ENCODE assay signal across 1 cellular context in the genomic region with DNA sequence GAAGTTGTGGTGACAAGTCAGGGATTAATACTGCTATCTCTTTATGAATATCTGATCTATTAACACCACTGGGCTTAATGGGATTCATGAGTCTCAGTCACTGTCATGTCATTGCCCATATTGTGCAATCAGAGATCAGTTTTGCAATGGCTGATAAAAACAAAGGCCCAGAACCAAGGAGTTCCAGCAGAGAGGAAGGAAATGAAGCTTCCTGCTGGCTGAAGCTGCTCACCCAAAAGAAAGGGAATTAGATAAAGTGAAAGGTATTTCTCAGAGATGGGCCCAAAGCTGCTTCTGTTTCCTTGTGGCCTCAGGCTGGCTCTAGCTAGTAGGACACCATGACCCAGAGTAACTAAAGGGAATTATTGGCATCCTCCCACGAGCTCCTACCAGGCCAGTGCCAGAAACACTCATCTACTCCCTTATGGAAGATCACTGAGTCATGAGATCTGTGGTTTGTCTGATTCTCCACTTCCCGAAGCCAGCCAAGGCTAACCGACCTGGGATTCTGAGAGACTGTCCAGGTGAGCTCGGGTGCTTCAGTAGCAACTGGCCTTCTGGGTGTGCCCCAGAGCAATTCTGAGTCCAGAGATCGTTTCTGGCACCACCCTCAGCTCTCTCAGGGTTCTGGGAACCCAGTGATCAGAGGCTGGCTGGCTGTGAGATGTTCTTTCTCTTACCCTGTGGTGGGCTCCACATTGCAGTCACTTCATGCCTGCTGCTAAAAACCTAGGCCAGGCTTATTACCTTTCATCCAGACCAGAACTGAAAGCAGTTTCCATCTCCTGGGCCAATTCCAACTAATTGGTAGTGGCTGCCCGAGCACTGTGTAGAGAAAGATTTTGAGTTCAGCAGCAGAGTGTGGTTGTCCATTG.
TF ChIP-seq lines count a peak whose summit lies in the region.

No MANE protein-coding gene starts in this region.

TF ChIP-seq in K562, 482 proteins besides CTCF, POLR2A, EP300 and RAD21 (continued from another document):
- TF ChIP-seq, protein P1, sequence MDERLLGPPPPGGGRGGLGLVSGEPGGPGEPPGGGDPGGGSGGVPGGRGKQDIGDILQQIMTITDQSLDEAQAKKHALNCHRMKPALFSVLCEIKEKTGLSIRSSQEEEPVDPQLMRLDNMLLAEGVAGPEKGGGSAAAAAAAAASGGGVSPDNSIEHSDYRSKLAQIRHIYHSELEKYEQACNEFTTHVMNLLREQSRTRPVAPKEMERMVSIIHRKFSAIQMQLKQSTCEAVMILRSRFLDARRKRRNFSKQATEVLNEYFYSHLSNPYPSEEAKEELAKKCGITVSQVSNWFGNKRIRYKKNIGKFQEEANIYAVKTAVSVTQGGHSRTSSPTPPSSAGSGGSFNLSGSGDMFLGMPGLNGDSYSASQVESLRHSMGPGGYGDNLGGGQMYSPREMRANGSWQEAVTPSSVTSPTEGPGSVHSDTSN (CRISPR knock-in tag; IDR thresholded peaks at IDR 0.05; ENCODE audit: low read depth): no peak
- TF ChIP-seq, protein P1 (tag; conservative IDR thresholded peaks at IDR 0.05; ENCODE audit: low read depth): peak; percentile 33; the same call in 1 of the 2 replicates
- TF ChIP-seq WHSC1 (IDR thresholded peaks at IDR 0.05; ENCODE audit: low read length) (no peak), SAFB2 (IDR thresholded peaks at IDR 0.05; ENCODE audit: borderline replicate concordance, low read depth, low read length, severe bottlenecking) (no peak), C11orf30 (IDR thresholded peaks at IDR 0.05; ENCODE audit: low read depth) (peak; percentile 10; the same call in 1 of the 2 replicates), ZNF324 (CRISPR knock-in tag; IDR thresholded peaks at IDR 0.05) (no peak), MAFF (IDR thresholded peaks at IDR 0.05; ENCODE audit: low read length) (no peak), TBP (optimal IDR thresholded peaks at IDR 0.05; ENCODE audit: low read depth, low read length) (no peak), PURB (CRISPR knock-in tag; IDR thresholded peaks at IDR 0.05; ENCODE audit: low read depth) (no peak), CC2D1A (IDR thresholded peaks at IDR 0.05) (no peak), ARID1B (IDR thresholded peaks at IDR 0.05) (peak; percentile 14; the same call in 1 of the 2 replicates), ARNT (IDR thresholded peaks at IDR 0.05) (no peak), CEBPB (tag; IDR thresholded peaks at IDR 0.05) (peak; percentile 99), ZNF551 (CRISPR knock-in tag; IDR thresholded peaks at IDR 0.05) (no peak), ZNF445 (CRISPR knock-in tag; IDR thresholded peaks at IDR 0.05; ENCODE audit: low read depth) (no peak), DNMT1 (IDR thresholded peaks at IDR 0.05) (no peak), TOE1 (IDR thresholded peaks at IDR 0.05; ENCODE audit: borderline replicate concordance) (no peak), TOE1 (CRISPR knock-in tag; IDR thresholded peaks at IDR 0.05; ENCODE audit: borderline replicate concordance, low read depth) (no peak), BCOR (IDR thresholded peaks at IDR 0.05) (no peak), ZNF316 (IDR thresholded peaks at IDR 0.05) (0 out of 2 replicates have a peak, but pooled peaks have one; percentile 3), GABPA (tag; conservative IDR thresholded peaks at IDR 0.05; ENCODE audit: low read depth) (peak; percentile 37; the same call in 1 of the 2 replicates), ZNF586 (CRISPR knock-in tag; conservative IDR thresholded peaks at IDR 0.05) (no peak), MTA2 (IDR thresholded peaks at IDR 0.05; ENCODE audit: low read depth) (no peak), PPARD (CRISPR knock-in tag; IDR thresholded peaks at IDR 0.05) (no peak)
- TF ChIP-seq, protein P2, sequence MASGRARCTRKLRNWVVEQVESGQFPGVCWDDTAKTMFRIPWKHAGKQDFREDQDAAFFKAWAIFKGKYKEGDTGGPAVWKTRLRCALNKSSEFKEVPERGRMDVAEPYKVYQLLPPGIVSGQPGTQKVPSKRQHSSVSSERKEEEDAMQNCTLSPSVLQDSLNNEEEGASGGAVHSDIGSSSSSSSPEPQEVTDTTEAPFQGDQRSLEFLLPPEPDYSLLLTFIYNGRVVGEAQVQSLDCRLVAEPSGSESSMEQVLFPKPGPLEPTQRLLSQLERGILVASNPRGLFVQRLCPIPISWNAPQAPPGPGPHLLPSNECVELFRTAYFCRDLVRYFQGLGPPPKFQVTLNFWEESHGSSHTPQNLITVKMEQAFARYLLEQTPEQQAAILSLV (tag; IDR thresholded peaks at IDR 0.05): peak; percentile 71
- TF ChIP-seq, protein P3, sequence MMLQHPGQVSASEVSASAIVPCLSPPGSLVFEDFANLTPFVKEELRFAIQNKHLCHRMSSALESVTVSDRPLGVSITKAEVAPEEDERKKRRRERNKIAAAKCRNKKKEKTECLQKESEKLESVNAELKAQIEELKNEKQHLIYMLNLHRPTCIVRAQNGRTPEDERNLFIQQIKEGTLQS (IDR thresholded peaks at IDR 0.05): peak; percentile 32; the same call in 1 of the 2 replicates
- TF ChIP-seq, protein P3 (CRISPR knock-in tag; conservative IDR thresholded peaks at IDR 0.05): no peak
- TF ChIP-seq, protein P4, sequence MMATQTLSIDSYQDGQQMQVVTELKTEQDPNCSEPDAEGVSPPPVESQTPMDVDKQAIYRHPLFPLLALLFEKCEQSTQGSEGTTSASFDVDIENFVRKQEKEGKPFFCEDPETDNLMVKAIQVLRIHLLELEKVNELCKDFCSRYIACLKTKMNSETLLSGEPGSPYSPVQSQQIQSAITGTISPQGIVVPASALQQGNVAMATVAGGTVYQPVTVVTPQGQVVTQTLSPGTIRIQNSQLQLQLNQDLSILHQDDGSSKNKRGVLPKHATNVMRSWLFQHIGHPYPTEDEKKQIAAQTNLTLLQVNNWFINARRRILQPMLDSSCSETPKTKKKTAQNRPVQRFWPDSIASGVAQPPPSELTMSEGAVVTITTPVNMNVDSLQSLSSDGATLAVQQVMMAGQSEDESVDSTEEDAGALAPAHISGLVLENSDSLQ (IDR thresholded peaks at IDR 0.05): 0 out of 2 replicates have a peak, but pooled peaks have one; percentile 30
- TF ChIP-seq, protein P5, sequence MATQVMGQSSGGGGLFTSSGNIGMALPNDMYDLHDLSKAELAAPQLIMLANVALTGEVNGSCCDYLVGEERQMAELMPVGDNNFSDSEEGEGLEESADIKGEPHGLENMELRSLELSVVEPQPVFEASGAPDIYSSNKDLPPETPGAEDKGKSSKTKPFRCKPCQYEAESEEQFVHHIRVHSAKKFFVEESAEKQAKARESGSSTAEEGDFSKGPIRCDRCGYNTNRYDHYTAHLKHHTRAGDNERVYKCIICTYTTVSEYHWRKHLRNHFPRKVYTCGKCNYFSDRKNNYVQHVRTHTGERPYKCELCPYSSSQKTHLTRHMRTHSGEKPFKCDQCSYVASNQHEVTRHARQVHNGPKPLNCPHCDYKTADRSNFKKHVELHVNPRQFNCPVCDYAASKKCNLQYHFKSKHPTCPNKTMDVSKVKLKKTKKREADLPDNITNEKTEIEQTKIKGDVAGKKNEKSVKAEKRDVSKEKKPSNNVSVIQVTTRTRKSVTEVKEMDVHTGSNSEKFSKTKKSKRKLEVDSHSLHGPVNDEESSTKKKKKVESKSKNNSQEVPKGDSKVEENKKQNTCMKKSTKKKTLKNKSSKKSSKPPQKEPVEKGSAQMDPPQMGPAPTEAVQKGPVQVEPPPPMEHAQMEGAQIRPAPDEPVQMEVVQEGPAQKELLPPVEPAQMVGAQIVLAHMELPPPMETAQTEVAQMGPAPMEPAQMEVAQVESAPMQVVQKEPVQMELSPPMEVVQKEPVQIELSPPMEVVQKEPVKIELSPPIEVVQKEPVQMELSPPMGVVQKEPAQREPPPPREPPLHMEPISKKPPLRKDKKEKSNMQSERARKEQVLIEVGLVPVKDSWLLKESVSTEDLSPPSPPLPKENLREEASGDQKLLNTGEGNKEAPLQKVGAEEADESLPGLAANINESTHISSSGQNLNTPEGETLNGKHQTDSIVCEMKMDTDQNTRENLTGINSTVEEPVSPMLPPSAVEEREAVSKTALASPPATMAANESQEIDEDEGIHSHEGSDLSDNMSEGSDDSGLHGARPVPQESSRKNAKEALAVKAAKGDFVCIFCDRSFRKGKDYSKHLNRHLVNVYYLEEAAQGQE (CRISPR knock-in tag; IDR thresholded peaks at IDR 0.05; ENCODE audit: low read depth): no peak
- TF ChIP-seq, protein P6, sequence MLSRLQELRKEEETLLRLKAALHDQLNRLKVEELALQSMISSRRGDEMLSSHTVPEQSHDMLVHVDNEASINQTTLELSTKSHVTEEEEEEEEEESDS (CRISPR knock-in tag; IDR thresholded peaks at IDR 0.05): no peak
- TF ChIP-seq, protein P7, sequence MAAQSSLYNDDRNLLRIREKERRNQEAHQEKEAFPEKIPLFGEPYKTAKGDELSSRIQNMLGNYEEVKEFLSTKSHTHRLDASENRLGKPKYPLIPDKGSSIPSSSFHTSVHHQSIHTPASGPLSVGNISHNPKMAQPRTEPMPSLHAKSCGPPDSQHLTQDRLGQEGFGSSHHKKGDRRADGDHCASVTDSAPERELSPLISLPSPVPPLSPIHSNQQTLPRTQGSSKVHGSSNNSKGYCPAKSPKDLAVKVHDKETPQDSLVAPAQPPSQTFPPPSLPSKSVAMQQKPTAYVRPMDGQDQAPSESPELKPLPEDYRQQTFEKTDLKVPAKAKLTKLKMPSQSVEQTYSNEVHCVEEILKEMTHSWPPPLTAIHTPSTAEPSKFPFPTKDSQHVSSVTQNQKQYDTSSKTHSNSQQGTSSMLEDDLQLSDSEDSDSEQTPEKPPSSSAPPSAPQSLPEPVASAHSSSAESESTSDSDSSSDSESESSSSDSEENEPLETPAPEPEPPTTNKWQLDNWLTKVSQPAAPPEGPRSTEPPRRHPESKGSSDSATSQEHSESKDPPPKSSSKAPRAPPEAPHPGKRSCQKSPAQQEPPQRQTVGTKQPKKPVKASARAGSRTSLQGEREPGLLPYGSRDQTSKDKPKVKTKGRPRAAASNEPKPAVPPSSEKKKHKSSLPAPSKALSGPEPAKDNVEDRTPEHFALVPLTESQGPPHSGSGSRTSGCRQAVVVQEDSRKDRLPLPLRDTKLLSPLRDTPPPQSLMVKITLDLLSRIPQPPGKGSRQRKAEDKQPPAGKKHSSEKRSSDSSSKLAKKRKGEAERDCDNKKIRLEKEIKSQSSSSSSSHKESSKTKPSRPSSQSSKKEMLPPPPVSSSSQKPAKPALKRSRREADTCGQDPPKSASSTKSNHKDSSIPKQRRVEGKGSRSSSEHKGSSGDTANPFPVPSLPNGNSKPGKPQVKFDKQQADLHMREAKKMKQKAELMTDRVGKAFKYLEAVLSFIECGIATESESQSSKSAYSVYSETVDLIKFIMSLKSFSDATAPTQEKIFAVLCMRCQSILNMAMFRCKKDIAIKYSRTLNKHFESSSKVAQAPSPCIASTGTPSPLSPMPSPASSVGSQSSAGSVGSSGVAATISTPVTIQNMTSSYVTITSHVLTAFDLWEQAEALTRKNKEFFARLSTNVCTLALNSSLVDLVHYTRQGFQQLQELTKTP (IDR thresholded peaks at IDR 0.05; ENCODE audit: low read depth in 1 of 2, partially characterized antibody in 2 of 2): no peak
